In the genomic region with DNA sequence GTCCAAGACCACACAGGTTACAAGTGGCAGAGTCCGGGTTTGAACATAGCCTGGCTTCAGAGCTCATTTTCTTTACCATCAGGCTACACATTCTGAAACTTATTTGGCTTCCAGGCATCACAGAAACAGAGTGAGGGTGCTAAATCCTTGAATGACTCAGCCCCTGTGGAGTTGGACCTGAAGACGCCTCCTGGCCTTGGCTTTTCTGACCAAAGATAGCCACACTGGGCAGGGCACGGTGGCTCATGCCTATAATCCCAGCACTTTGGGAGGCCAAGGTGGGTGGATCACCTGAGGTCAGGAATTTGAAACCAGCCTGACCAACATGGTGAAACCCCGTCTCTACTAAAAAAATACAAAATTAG, we compare ENCODE assay signal across 8 cellular contexts.
DNase-seq lines count a peak whose midpoint lies in the region; ATAC-seq and TF ChIP-seq lines count a peak whose summit lies in the region.
"Not testable (repeated sequence)": the region's sequence is repeated elsewhere in the genome, so short reads cannot be mapped to it uniquely, and the experiment has no call there.

No MANE protein-coding gene starts in this region.

- H3K4me2 ChIP-seq in KMS-11 = peak overlapping the region; percentile 23; the same call in 1 of the 2 replicates
- H3K4me2 ChIP-seq in mesendoderm (ENCODE audit: low read length) = not testable (repeated sequence)

- intact Hi-C loops in left ventricle myocardium inferior (cut with micrococcal nuclease); upper lobe of right lung (cut with DNase I): not testable (repeated sequence)

- H3K9me3 Mint-ChIP-seq in activated CD8-positive, alpha-beta memory T cell treated with anti-CD3 and anti-CD28 coated beads, Interleukin-2, amount 10 ng/mL, durations not matched to agents 7 days and 5 days (ENCODE audit: low read depth) = not testable (repeated sequence)

- H2BK5ac ChIP-seq in mesendoderm (ENCODE audit: low read length) = not testable (repeated sequence)

- H4K5ac ChIP-seq in mesendoderm (ENCODE audit: low read length) = not testable (repeated sequence)

- H3K9ac ChIP-seq in KMS-11; mesendoderm (ENCODE audit: low read length): not testable (repeated sequence)
- H3K9ac ChIP-seq in skeletal muscle tissue (ENCODE audit: low read depth in 1 of 3, low read length in 3 of 3) = peak overlapping the region; percentile 44 to 74 (median 54)

- peak overlapping the region; percentile 32 for H3K23ac ChIP-seq in mesendoderm (ENCODE audit: low read length)

- not testable (repeated sequence) for H3K27me3 Mint-ChIP-seq in activated CD8-positive, alpha-beta memory T cell treated with anti-CD3 and anti-CD28 coated beads, Interleukin-2, amount 10 ng/mL, durations not matched to agents 7 days and 5 days

- H4K8ac ChIP-seq in mesendoderm (ENCODE audit: low read depth, low read length) = not testable (repeated sequence)

- peaks cover 60% of the 10 kb centered on the region for H3K4me1 ChIP-seq in KMS-11 (ENCODE audit: low read depth, poor library complexity, severe bottlenecking)
- peaks cover 99% of the 10 kb centered on the region for H3K4me1 ChIP-seq in left ventricle myocardium inferior
- H3K4me1 ChIP-seq in mesendoderm (ENCODE audit: control insufficient read depth, low read depth, low read length) = peaks cover 37% of the 10 kb centered on the region
- peaks cover 96 to 98% (median 98%) of the 10 kb centered on the region in 3 donors for H3K4me1 ChIP-seq in skeletal muscle tissue (ENCODE audit: control insufficient read depth in 3 of 3, insufficient read depth in 3 of 3, low read length in 3 of 3)
- peaks cover 84% of the 10 kb centered on the region for H3K4me1 ChIP-seq in upper lobe of right lung

- H3K56ac ChIP-seq in mesendoderm (ENCODE audit: low read length) = not testable (repeated sequence)

- not testable (repeated sequence) for H2BK15ac ChIP-seq in mesendoderm (replicated peaks; ENCODE audit: low read depth)

- TF ChIP-seq CTCF in KMS-11 (conservative IDR thresholded peaks at IDR 0.05; ENCODE audit: low read depth, low read length); coronary artery (IDR thresholded peaks at IDR 0.05); left ventricle myocardium inferior (IDR thresholded peaks at IDR 0.05; ENCODE audit: borderline replicate concordance); upper lobe of right lung (IDR thresholded peaks at IDR 0.05): not testable (repeated sequence)

- not testable (repeated sequence) for H3K18ac ChIP-seq in mesendoderm (ENCODE audit: low read length)

- not testable (repeated sequence) for H4K20me1 ChIP-seq in KMS-11 (ENCODE audit: insufficient read depth)

- not testable (repeated sequence) for H3K27me3 ChIP-seq in KMS-11 (ENCODE audit: insufficient read depth, low read depth); left ventricle myocardium inferior (ENCODE audit: low read depth); mesendoderm (ENCODE audit: insufficient read depth, low read length, poor library complexity); skeletal muscle tissue (ENCODE audit: control insufficient read depth in 3 of 3, insufficient read depth in 3 of 3, low read length in 3 of 3); upper lobe of right lung

- CTCF ChIA-PET in activated CD8-positive, alpha-beta memory T cell treated with anti-CD3 and anti-CD28 coated beads, Interleukin-2, amount 10 ng/mL, durations not matched to agents 7 days and 5 days (lab: Charles Lee) = interaction anchor here (0.6 to 1.6 kb wide), 5 partner anchors 9 to 381 kb away, joined by 3 read pairs; no protein-coding TSS in a partner anchor

- peaks cover 46% of the 10 kb centered on the region for H3K79me1 ChIP-seq in mesendoderm (ENCODE audit: low read length)

- not testable (repeated sequence) for H3K9me3 ChIP-seq in left ventricle myocardium inferior (replicated peaks); skeletal muscle tissue (ENCODE audit: control insufficient read depth in 3 of 3, low read length in 3 of 3); upper lobe of right lung

- H2AFZ ChIP-seq in KMS-11 (ENCODE audit: low read depth) = not testable (repeated sequence)

- H3K4me3 Mint-ChIP-seq in activated CD8-positive, alpha-beta memory T cell treated with anti-CD3 and anti-CD28 coated beads, Interleukin-2, amount 10 ng/mL, durations not matched to agents 7 days and 5 days = not testable (repeated sequence)

- H3K36me3 Mint-ChIP-seq in activated CD8-positive, alpha-beta memory T cell treated with anti-CD3 and anti-CD28 coated beads, Interleukin-2, amount 10 ng/mL, durations not matched to agents 7 days and 5 days = not testable (repeated sequence)

- no CpG with 5 or more reads among the region's 4 CpGs for WGBS in mesendoderm (ENCODE audit: extremely low coverage, insufficient coverage, low lambda C conversion rate)

- H3K4me1 Mint-ChIP-seq in activated CD8-positive, alpha-beta memory T cell treated with anti-CD3 and anti-CD28 coated beads, Interleukin-2, amount 10 ng/mL, durations not matched to agents 7 days and 5 days = peaks cover 21% of the 10 kb centered on the region

- peak overlapping the region; percentile 30; the same call in 1 of the 2 replicates for H3K27ac ChIP-seq in KMS-11
- H3K27ac ChIP-seq in coronary artery = peak overlapping the region; percentile 8 to 92
- H3K27ac ChIP-seq in left ventricle myocardium inferior (replicated peaks) = peak overlapping the region; percentile 99
- H3K27ac ChIP-seq in mesendoderm (ENCODE audit: low read depth, low read length) = not testable (repeated sequence)
- H3K27ac ChIP-seq in skeletal muscle tissue (ENCODE audit: low read depth, low read length) = peak overlapping the region; percentile 65
- H3K27ac ChIP-seq in upper lobe of right lung = peak overlapping the region; percentile 52

- not testable (repeated sequence) for H3K4me3 ChIP-seq in KMS-11 (IDR thresholded peaks at IDR 0.05; ENCODE audit: insufficient read depth, low read depth, low read length); coronary artery; left ventricle myocardium inferior; mesendoderm (ENCODE audit: low read length); skeletal muscle tissue (ENCODE audit: low read length in 3 of 3); upper lobe of right lung

- not testable (repeated sequence) for H2AK5ac ChIP-seq in mesendoderm (ENCODE audit: low read length)

- peak; percentile 45 for DNase-seq in ELR (ENCODE audit: low read depth)
- DNase-seq in activated CD8-positive, alpha-beta memory T cell treated with anti-CD3 and anti-CD28 coated beads, Interleukin-2, amount 10 ng/mL, durations not matched to agents 7 days and 5 days; coronary artery (ENCODE audit: low spot score); left ventricle myocardium inferior; mesendoderm; upper lobe of right lung: not testable (repeated sequence)

- not testable (repeated sequence) for H3K4ac ChIP-seq in mesendoderm (ENCODE audit: low read depth, low read length)

- ATAC-seq in activated CD8-positive, alpha-beta memory T cell treated with anti-CD3 and anti-CD28 coated beads, Interleukin-2, amount 10 ng/mL, durations not matched to agents 7 days and 5 days = peak; percentile 50
- ATAC-seq in upper lobe of right lung = not testable (repeated sequence)

- H2BK120ac ChIP-seq in mesendoderm (ENCODE audit: low read depth, low read length) = not testable (repeated sequence)

- H3K36me3 ChIP-seq in KMS-11 (ENCODE audit: insufficient read depth); left ventricle myocardium inferior; mesendoderm (ENCODE audit: control insufficient read depth, insufficient read depth, low read length); skeletal muscle tissue (ENCODE audit: control insufficient read depth in 3 of 3, insufficient read depth in 3 of 3, low read length in 3 of 3); upper lobe of right lung: not testable (repeated sequence)

- not testable (repeated sequence) for H3K79me2 ChIP-seq in KMS-11 (ENCODE audit: insufficient read depth, low read depth)
- H3K79me2 ChIP-seq in mesendoderm (ENCODE audit: control insufficient read depth, insufficient read depth, low read length) = peaks cover 27% of the 10 kb centered on the region

- H3K27ac Mint-ChIP-seq in activated CD8-positive, alpha-beta memory T cell treated with anti-CD3 and anti-CD28 coated beads, Interleukin-2, amount 10 ng/mL, durations not matched to agents 7 days and 5 days = not testable (repeated sequence)
